ENCODE assay signal across 19 cellular contexts in the genomic region with DNA sequence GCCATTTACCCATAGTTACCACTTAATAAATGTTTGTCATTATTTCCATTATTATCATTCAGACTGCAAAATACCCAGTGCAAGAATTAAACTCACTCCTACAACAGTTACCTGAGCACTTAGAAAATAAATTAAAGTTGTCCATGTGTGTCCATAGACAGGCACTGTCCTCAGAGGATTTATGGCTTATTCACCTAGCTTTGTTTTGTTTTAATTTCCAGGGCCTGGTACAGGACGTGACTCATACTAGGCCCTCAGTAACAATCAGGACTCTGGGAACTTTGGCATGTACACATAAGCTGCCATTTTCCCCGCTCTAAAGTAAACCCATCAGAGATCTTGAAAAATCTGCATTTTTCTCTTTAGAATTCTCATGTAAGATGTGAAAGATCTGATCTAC.
DNase-seq lines count a peak whose midpoint lies in the region; ATAC-seq, FAIRE-seq and TF ChIP-seq lines count a peak whose summit lies in the region.
"Had no signal": no experiment of that assay in that cellular context is flagged by ENCODE, and none has a peak within 500 bp of the region (broad histone marks: within the 10 kb centered on the region; RNA-seq: fewer than 3 reads in every experiment).

No MANE protein-coding gene starts in this region.

- H3K36me3 ChIP-seq in trophoblast cell (ENCODE audit: control insufficient read depth in 1 of 2, insufficient read depth in 2 of 2, low read length in 2 of 2) = no peaks in the 10 kb centered on the region
- H3K36me3 ChIP-seq in upper lobe of right lung = no peaks in the 10 kb centered on the region
- no peaks in the 10 kb centered on the region for H3K36me3 ChIP-seq in vagina
- H3K36me3 ChIP-seq: stomach had no signal

- no peak overlapping the region for H2BK12ac ChIP-seq in trophoblast cell (ENCODE audit: low read length)

- H2BK5ac ChIP-seq in trophoblast cell (ENCODE audit: low read depth, low read length, poor library complexity) = no peak overlapping the region

- H3K4me2 ChIP-seq in trophoblast cell (ENCODE audit: low read length) = no peak overlapping the region

- H3K27ac ChIP-seq in trophoblast cell (ENCODE audit: low read depth, low read length) = no peak overlapping the region
- no peak overlapping the region for H3K27ac ChIP-seq in upper lobe of right lung
- no peak overlapping the region for H3K27ac ChIP-seq in vagina
- H3K27ac ChIP-seq: stomach had no signal

- WGBS in trophoblast cell (ENCODE audit: extremely low coverage, insufficient coverage, insufficient read length) = no CpG with 5 or more reads among the region's 2 CpGs

- no peak overlapping the region for H3K14ac ChIP-seq in trophoblast cell (ENCODE audit: low read length)

- H3K4me1 ChIP-seq in trophoblast cell (ENCODE audit: control insufficient read depth in 1 of 2, insufficient read depth in 2 of 2, low read length in 2 of 2) (no peaks in the 10 kb centered on the region), upper lobe of right lung (no peaks in the 10 kb centered on the region), vagina (no peaks in the 10 kb centered on the region)
- H3K4me1 ChIP-seq: stomach had no signal

- no peak overlapping the region for H3K4ac ChIP-seq in trophoblast cell (ENCODE audit: low read depth, low read length)

- H3K9me3 ChIP-seq in trophoblast cell (ENCODE audit: insufficient read depth, low read depth, low read length) (no peaks in the 10 kb centered on the region), upper lobe of right lung (no peaks in the 10 kb centered on the region), vagina (no peaks in the 10 kb centered on the region)
- H3K9me3 ChIP-seq: stomach had no signal

- H2AK5ac ChIP-seq in trophoblast cell (ENCODE audit: low read length) = no peak overlapping the region

- intact Hi-C loops in upper lobe of right lung (cut with DNase I) (no loop called here), vagina (cut with DNase I) (no loop called here)

- FAIRE-seq in RCC 7860 (lab: Jason Lieb, UNC) = no peak
- FAIRE-seq: frontal cortex, GM18507 had no signal

- ATAC-seq in upper lobe of right lung = no peak
- ATAC-seq: left lobe of liver, Right ventricle myocardium inferior had no signal

- H3K23ac ChIP-seq in trophoblast cell (ENCODE audit: low read length) = no peak overlapping the region

- DNase-seq in EL (peak; percentile 2), RCC 7860 (ENCODE audit: low spot score) (peak; percentile 62), dermis blood vessel endothelial cell (peak; percentile 89), left kidney (ENCODE audit: low read depth, low spot score) (peak; percentile 78), trophoblast cell (no peak), NCI-H510A treated with DMSO at 0.1 percent for 48 hours (lab: John Stamatoyannopoulos, UW) (no peak), upper lobe of right lung (no peak), vagina (ENCODE audit: extremely low spot score in 2 of 2) (no peak)
- DNase-seq: activated CD4-positive, alpha-beta T cell treated with anti-CD3 and anti-CD28 coated beads, Interleukin-2, amount 50 U/mL, for 1 hour; activated naive CD4-positive, alpha-beta T cell treated with anti-CD3 and anti-CD28 coated beads, Interleukin-2, amount 10 ng/mL, durations not matched to agents 7 days and 5 days; CD4-positive, alpha-beta memory T cell; DND-41; effector CD4-positive, alpha-beta T cell; NCI-H1930; stomach had no signal

- H4K91ac ChIP-seq in trophoblast cell (ENCODE audit: low read depth, low read length) = no peak overlapping the region

- no peak overlapping the region for H3K18ac ChIP-seq in trophoblast cell (ENCODE audit: low read length)

- H3K79me2 ChIP-seq in trophoblast cell (ENCODE audit: control insufficient read depth, insufficient read depth, low read length, poor library complexity) = no peaks in the 10 kb centered on the region

- H3K27me3 ChIP-seq in trophoblast cell (ENCODE audit: insufficient read depth, low read length) (no peaks in the 10 kb centered on the region), upper lobe of right lung (no peaks in the 10 kb centered on the region), vagina (no peaks in the 10 kb centered on the region)
- H3K27me3 ChIP-seq: stomach had no signal

- no peak overlapping the region for H4K8ac ChIP-seq in trophoblast cell (ENCODE audit: low read depth, low read length)

- H3K79me1 ChIP-seq in trophoblast cell (ENCODE audit: low read length) = no peaks in the 10 kb centered on the region

- H4K12ac ChIP-seq in trophoblast cell (ENCODE audit: low read depth, low read length) = no peak overlapping the region

- H2BK120ac ChIP-seq in trophoblast cell (ENCODE audit: insufficient read depth, low read length, poor library complexity) = no peak overlapping the region

- H2AFZ ChIP-seq in trophoblast cell (ENCODE audit: insufficient read depth, low read length, poor library complexity) = no peak overlapping the region

- TF ChIP-seq POLR2A in vagina (IDR thresholded peaks at IDR 0.05) = no peak

- no peak overlapping the region for H3K4me3 ChIP-seq in trophoblast cell (ENCODE audit: low read depth, low read length)
- no peak overlapping the region for H3K4me3 ChIP-seq in upper lobe of right lung
- H3K4me3 ChIP-seq in vagina = no peak overlapping the region
- H3K4me3 ChIP-seq: stomach had no signal

- H3K9ac ChIP-seq in trophoblast cell (ENCODE audit: low read length) = no peak overlapping the region

- TF ChIP-seq CTCF in upper lobe of right lung (IDR thresholded peaks at IDR 0.05) = no peak
- no peak for TF ChIP-seq CTCF in vagina (IDR thresholded peaks at IDR 0.05)

Comparison
In these comparisons a context has a peak if more than half of its experiments do, and no peak if none do; other contexts are left out.
1. DNase-seq: peak in EL (single experiment), RCC 7860 (single experiment), dermis blood vessel endothelial cell (single experiment) and left kidney (single experiment); none in trophoblast cell (0 of 2), NCI-H510A treated with DMSO at 0.1 percent for 48 hours (single experiment), upper lobe of right lung (single experiment) and vagina (0 of 2).